In the genomic region with DNA sequence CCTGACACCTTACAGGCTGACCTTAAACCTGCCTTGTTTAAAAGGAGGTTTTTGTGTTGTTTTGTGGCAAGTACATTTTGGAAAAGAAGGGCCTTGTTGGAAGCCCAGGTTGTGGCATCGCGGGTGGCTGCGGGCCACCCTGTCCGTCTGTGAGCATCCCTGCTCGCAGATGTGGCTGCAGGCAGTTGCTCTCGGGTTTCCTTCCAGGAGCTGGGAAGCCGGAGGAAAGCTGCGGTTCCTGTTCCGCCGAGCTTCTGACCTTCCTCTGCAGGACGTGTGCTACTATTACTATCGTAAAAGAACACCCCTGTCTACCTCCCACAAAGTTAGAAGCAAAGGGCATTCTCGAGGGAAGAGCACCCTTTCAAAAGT, we compare ENCODE assay signal across 8 cellular contexts. TPM values are rescaled to one million over a fixed set of nuclear protein-coding genes. Genes with fewer than 3 reads are reported as not detected.
DNase-seq lines count a peak whose midpoint lies in the region; ATAC-seq and TF ChIP-seq lines count a peak whose summit lies in the region.

No MANE protein-coding gene starts in this region.

- DNase-seq in SHP77 (lab: John Stamatoyannopoulos, UW) (peak; percentile 3 to 23), SHP77 treated with DMSO at 0.1 percent for 48 hours (lab: John Stamatoyannopoulos, UW) (no peak), HAP-1 (ENCODE audit: low spot score in 2 of 2) (peak; percentile 59 to 61), NCI-H82 treated with DMSO at 0.1 percent for 48 hours (lab: John Stamatoyannopoulos, UW; ENCODE audit: unreplicated experiment) (peak; percentile 19), cardiac fibroblast (ENCODE audit: low read depth in 2 of 2) (peak; percentile 54), kidney epithelial cell (ENCODE audit: low read depth) (no peak)
- peak; percentile 25 for DNase-seq in stimulated activated naive CD8-positive, alpha-beta T cell treated with anti-CD3 and anti-CD28 coated beads, Interleukin-15, Interleukin-2, amounts not matched to agents 100 U/mL and 50 U/mL, for 24 hours

- in situ Hi-C loops in HAP-1 (cut with MboI; ENCODE audit: low sequenced_read_pairs) = no loop called here

- H3K4me3 ChIP-seq in HAP-1 = peak overlapping the region; percentile 73
- peak overlapping the region; percentile 84 to 86 for H3K4me3 ChIP-seq in cardiac fibroblast (replicated peaks in 1 of 2; ENCODE audit: low read depth in 2 of 2, low read length in 2 of 2)
- peak overlapping the region; percentile 75 for H3K4me3 ChIP-seq in kidney epithelial cell (ENCODE audit: low read depth, low read length)

- peaks cover 4% of the 10 kb centered on the region for H3K36me3 ChIP-seq in HAP-1 (replicated peaks)
- no peaks in the 10 kb centered on the region for H3K36me3 ChIP-seq in kidney epithelial cell (ENCODE audit: control insufficient read depth, insufficient read depth, low read length)

- no peak for ATAC-seq in stimulated activated naive CD8-positive, alpha-beta T cell treated with anti-CD3 and anti-CD28 coated beads, Interleukin-15, Interleukin-2, amounts not matched to agents 100 U/mL and 50 U/mL, for 24 hours
- ATAC-seq in HG02870 (IDR thresholded peaks at IDR 0.05; ENCODE audit: unreplicated experiment) = no peak

- no peak for TF ChIP-seq CTCF in cardiac fibroblast (IDR thresholded peaks at IDR 0.05; ENCODE audit: low read depth, low read length)
- no peak for TF ChIP-seq CTCF in kidney epithelial cell (IDR thresholded peaks at IDR 0.05; ENCODE audit: insufficient read depth, low read length, poor library complexity, severe bottlenecking)

- peaks cover 7% of the 10 kb centered on the region; the same call in 1 of the 2 replicates for H3K9me3 ChIP-seq in HAP-1

- H3K27me3 ChIP-seq in HAP-1 (ENCODE audit: low read depth) (no peaks in the 10 kb centered on the region), kidney epithelial cell (ENCODE audit: control insufficient read depth, insufficient read depth, low read length) (no peaks in the 10 kb centered on the region)

- peaks cover 43% of the 10 kb centered on the region for H3K4me1 ChIP-seq in HAP-1

RNA-seq across cellular contexts. Expression of a gene that starts 0.8 kb away (rescaled TPM):
- total RNA-seq in kidney epithelial cell = 94.8 and 112 TPM in 2 replicates

RNA-seq across cellular contexts. Expression of a gene that starts 53.3 kb away (rescaled TPM):
- not detected in 2 replicates for total RNA-seq in kidney epithelial cell

Comparison
In these comparisons a context has a peak if more than half of its experiments do, and no peak if none do; other contexts are left out.
1. DNase-seq: peak in SHP77 (2 of 2), HAP-1 (2 of 2), NCI-H82 treated with DMSO at 0.1 percent for 48 hours (single experiment), cardiac fibroblast (2 of 2) and stimulated activated naive CD8-positive, alpha-beta T cell treated with anti-CD3 and anti-CD28 coated beads, Interleukin-15, Interleukin-2, amounts not matched to agents 100 U/mL and 50 U/mL, for 24 hours (single experiment); none in SHP77 treated with DMSO at 0.1 percent for 48 hours (single experiment) and kidney epithelial cell (single experiment).
2. Peak in every context shown above with its lines, with median percentiles within 50 percentile points of each other: H3K4me3 ChIP-seq.